In genomic region chr14:68245146-68246073, GRCh38 we compare ENCODE assay signal across 1 cellular context.
TF ChIP-seq lines count a peak whose summit lies in the region.

No MANE protein-coding gene starts in this region.

TF ChIP-seq in HEK293, 187 proteins besides CTCF, POLR2A, EP300 and RAD21 (continued from another document):
- no peak for TF ChIP-seq ZNF639 (tag by site-specific recombination; IDR thresholded peaks at IDR 0.05)
- no peak for TF ChIP-seq ZNF677 (tag by site-specific recombination; IDR thresholded peaks at IDR 0.05)
- TF ChIP-seq ZBTB20 (tag by site-specific recombination; IDR thresholded peaks at IDR 0.05) = no peak
- no peak for TF ChIP-seq ZNF626 (tag by site-specific recombination; IDR thresholded peaks at IDR 0.05)
- no peak for TF ChIP-seq HIC1 (tag by site-specific recombination; IDR thresholded peaks at IDR 0.05)
- no peak for TF ChIP-seq ZNF248 (tag by site-specific recombination; IDR thresholded peaks at IDR 0.05)
- peak; percentile 34; the same call in 1 of the 2 replicates for TF ChIP-seq ZBTB48 (tag by site-specific recombination; IDR thresholded peaks at IDR 0.05)
- TF ChIP-seq PRDM4 (tag by site-specific recombination; IDR thresholded peaks at IDR 0.05) = no peak
- TF ChIP-seq ZSCAN5A (tag by site-specific recombination; IDR thresholded peaks at IDR 0.05) = no peak
- no peak for TF ChIP-seq ZNF704 (tag by site-specific recombination; IDR thresholded peaks at IDR 0.05)
- TF ChIP-seq BCL11A (tag by site-specific recombination; IDR thresholded peaks at IDR 0.05; ENCODE audit: low read depth) = no peak
- no peak for TF ChIP-seq ZNF558 (tag by site-specific recombination; IDR thresholded peaks at IDR 0.05)
- no peak for TF ChIP-seq ZNF785 (tag by site-specific recombination; IDR thresholded peaks at IDR 0.05)
- no peak for TF ChIP-seq PRDM2 (tag by site-specific recombination; IDR thresholded peaks at IDR 0.05; ENCODE audit: borderline replicate concordance)
- TF ChIP-seq ZNF335 (tag by site-specific recombination; conservative IDR thresholded peaks at IDR 0.05) = no peak
- 0 out of 2 replicates have a peak, but pooled peaks have one; percentile 26 for TF ChIP-seq ZXDB (tag by site-specific recombination; IDR thresholded peaks at IDR 0.05)
TF ChIP-seq in HEK293: peak in this region for 5.
